11 cellular contexts compared by ENCODE assay signal in genomic region chr11:111378185-111378772, GRCh38. TPM values are rescaled to one million over a fixed set of nuclear protein-coding genes. Genes with fewer than 3 reads are reported as not detected.
A peak's percentile ranks its signal among the peaks of the same experiment; 100 is the strongest.
DNase-seq lines count a peak whose midpoint lies in the region; ATAC-seq and TF ChIP-seq lines count a peak whose summit lies in the region.
"Had no signal": no experiment of that assay in that cellular context is flagged by ENCODE, and none has a peak within 500 bp of the region (broad histone marks: within the 10 kb centered on the region; RNA-seq: fewer than 3 reads in every experiment).

No MANE protein-coding gene starts in this region.

- POLR2A ChIA-PET in activated CD8-positive, alpha-beta T cell treated with anti-CD3 and anti-CD28 coated beads for 36 hours (lab: Charles Lee): interaction anchor here (0.9 to 2.2 kb wide), 4 partner anchors 9 to 39 kb away, joined by 3 to 9 read pairs (median 3); no protein-coding TSS in a partner anchor

- peak overlapping the region; percentile 60 for H3K4me3 Mint-ChIP-seq in activated T-cell treated with anti-CD3 and anti-CD28 coated beads, Interleukin-2, amount 50 U/mL, for 24 hours
- H3K4me3 Mint-ChIP-seq in activated CD8-positive, alpha-beta T cell treated with anti-CD3 and anti-CD28 coated beads for 36 hours: peak overlapping the region; percentile 70
- H3K4me3 Mint-ChIP-seq in endothelial cell (ENCODE audit: unreplicated experiment): no peak overlapping the region

- CTCF ChIA-PET in activated CD8-positive, alpha-beta T cell treated with anti-CD3 and anti-CD28 coated beads for 36 hours (lab: Charles Lee): interaction anchor here (1.2 to 1.9 kb wide), 2 partner anchors 44 to 68 kb away, joined by 4 to 6 read pairs; no protein-coding TSS in a partner anchor

- H3K4me1 Mint-ChIP-seq in activated T-cell treated with anti-CD3 and anti-CD28 coated beads, Interleukin-2, amount 50 U/mL, for 24 hours (ENCODE audit: low read depth): peaks cover 80% of the 10 kb centered on the region
- peaks cover 66% of the 10 kb centered on the region for H3K4me1 Mint-ChIP-seq in activated CD8-positive, alpha-beta T cell treated with anti-CD3 and anti-CD28 coated beads for 36 hours (ENCODE audit: low read depth)
- H3K4me1 Mint-ChIP-seq in endothelial cell (ENCODE audit: unreplicated experiment): peaks cover 2% of the 10 kb centered on the region

- peak overlapping the region; percentile 98 for H3K27ac Mint-ChIP-seq in activated T-cell treated with anti-CD3 and anti-CD28 coated beads, Interleukin-2, amount 50 U/mL, for 24 hours
- H3K27ac Mint-ChIP-seq in activated CD8-positive, alpha-beta T cell treated with anti-CD3 and anti-CD28 coated beads for 36 hours: peak overlapping the region; percentile 97
- no peak overlapping the region for H3K27ac Mint-ChIP-seq in endothelial cell (ENCODE audit: unreplicated experiment)

- TF ChIP-seq CTCF in activated CD8-positive, alpha-beta T cell treated with anti-CD3 and anti-CD28 coated beads for 36 hours (IDR thresholded peaks at IDR 0.05): no peak
- TF ChIP-seq CTCF in endothelial cell (IDR thresholded peaks at IDR 0.05; ENCODE audit: unreplicated experiment): no peak

- no peaks in the 10 kb centered on the region for H3K9me3 Mint-ChIP-seq in activated T-cell treated with anti-CD3 and anti-CD28 coated beads, Interleukin-2, amount 50 U/mL, for 24 hours
- H3K9me3 Mint-ChIP-seq in activated CD8-positive, alpha-beta T cell treated with anti-CD3 and anti-CD28 coated beads for 36 hours: no peaks in the 10 kb centered on the region
- H3K9me3 Mint-ChIP-seq in endothelial cell (ENCODE audit: unreplicated experiment): peaks cover 4% of the 10 kb centered on the region

- H3K36me3 Mint-ChIP-seq in activated T-cell treated with anti-CD3 and anti-CD28 coated beads, Interleukin-2, amount 50 U/mL, for 24 hours (ENCODE audit: low read depth): no peaks in the 10 kb centered on the region
- no peaks in the 10 kb centered on the region for H3K36me3 Mint-ChIP-seq in activated CD8-positive, alpha-beta T cell treated with anti-CD3 and anti-CD28 coated beads for 36 hours (ENCODE audit: low read depth)
- H3K36me3 Mint-ChIP-seq in endothelial cell (ENCODE audit: low read depth, unreplicated experiment): peaks cover 4% of the 10 kb centered on the region

- no peaks in the 10 kb centered on the region for H3K27me3 Mint-ChIP-seq in activated T-cell treated with anti-CD3 and anti-CD28 coated beads, Interleukin-2, amount 50 U/mL, for 24 hours
- H3K27me3 Mint-ChIP-seq in activated CD8-positive, alpha-beta T cell treated with anti-CD3 and anti-CD28 coated beads for 36 hours: no peaks in the 10 kb centered on the region
- peaks cover 2% of the 10 kb centered on the region for H3K27me3 Mint-ChIP-seq in endothelial cell (ENCODE audit: unreplicated experiment)

- intact Hi-C loops in activated CD8-positive, alpha-beta T cell treated with anti-CD3 and anti-CD28 coated beads for 36 hours (cut with micrococcal nuclease): loop anchor here (5.0 kb wide), 2 partner anchors 39 to 154 kb away; no protein-coding TSS in a partner anchor
- intact Hi-C loops in sciatic nerve (cut with DNase I): no loop called here

- no peak for DNase-seq in activated T-cell treated with anti-CD3 and anti-CD28 coated beads, Interleukin-2, amount 50 U/mL, for 24 hours
- no peak for DNase-seq in activated T-cell treated with anti-CD3 and anti-CD28 coated beads for 4 hours
- no peak for DNase-seq in activated CD8-positive, alpha-beta T cell treated with anti-CD3 and anti-CD28 coated beads for 36 hours
- no peak for DNase-seq in sciatic nerve (ENCODE audit: low spot score)
- no peak for DNase-seq in NCI-H82 treated with DMSO at 0.1 percent for 48 hours (lab: John Stamatoyannopoulos, UW; ENCODE audit: unreplicated experiment)
- no peak for DNase-seq in endothelial cell (ENCODE audit: low spot score)
- no peak for DNase-seq in COLO829 (ENCODE audit: low spot score)
- DNase-seq: kidney glomerular epithelial cell, NCI-H510A treated with DMSO at 0.1 percent for 48 hours had no signal

- ATAC-seq in HG02938 (IDR thresholded peaks at IDR 0.05; ENCODE audit: unreplicated experiment): peak; percentile 1
- no peak for ATAC-seq in activated CD8-positive, alpha-beta T cell treated with anti-CD3 and anti-CD28 coated beads for 36 hours
- peak; percentile 11 for ATAC-seq in sciatic nerve

RNA-seq across cellular contexts. Expression of gene POU2AF1, which starts 0.8 kb away (rescaled TPM):
- 1 to 10 TPM; 3.6 to 4.5 TPM for total RNA-seq in activated CD8-positive, alpha-beta T cell treated with anti-CD3 and anti-CD28 coated beads for 36 hours
- total RNA-seq in sciatic nerve (1.2 TPM), endothelial cell (ENCODE audit: unreplicated experiment) (not detected)
- total RNA-seq: pulmonary artery endothelial cell had no signal
